In the genomic region with DNA sequence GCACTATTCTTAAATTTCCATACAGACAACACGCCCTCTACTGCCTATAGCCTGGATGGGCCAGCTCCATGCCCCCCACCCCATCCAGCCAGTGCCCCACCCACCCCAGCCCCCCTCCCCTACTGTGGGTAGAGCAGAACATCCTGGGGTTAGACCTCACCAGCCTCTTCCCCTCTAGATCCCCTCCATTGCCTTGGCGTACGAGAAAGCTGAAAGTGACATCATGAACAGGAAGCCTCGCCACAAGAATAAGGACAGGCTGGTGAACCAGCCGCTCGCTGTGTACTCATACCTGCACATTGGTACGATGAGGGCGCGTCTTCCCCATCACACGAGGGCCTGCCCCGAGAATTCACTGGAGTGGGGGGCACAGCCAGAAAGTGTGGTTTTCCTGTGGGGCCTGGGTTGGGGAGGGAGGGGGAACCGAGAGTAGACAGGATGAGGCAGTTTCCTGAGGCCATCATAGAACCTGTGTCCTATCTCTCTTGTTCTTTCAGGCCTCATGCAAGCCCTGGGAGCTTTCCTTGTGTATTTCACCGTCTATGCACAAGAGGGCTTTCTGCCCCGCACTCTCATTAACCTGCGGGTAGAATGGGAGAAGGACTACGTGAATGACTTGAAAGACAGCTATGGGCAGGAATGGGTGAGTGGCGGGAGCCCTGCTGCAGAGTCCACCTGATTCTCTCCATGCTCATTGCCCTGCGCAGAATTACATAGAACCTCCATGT, we compare ENCODE assay signal across 9 cellular contexts. TPM values are rescaled to one million over a fixed set of nuclear protein-coding genes. Genes with fewer than 3 reads are reported as not detected.
A peak's percentile ranks its signal among the peaks of the same experiment; 100 is the strongest.
DNase-seq lines count a peak whose midpoint lies in the region; ATAC-seq and TF ChIP-seq lines count a peak whose summit lies in the region.
"Had no signal": no experiment of that assay in that cellular context is flagged by ENCODE, and none has a peak within 500 bp of the region (broad histone marks: within the 10 kb centered on the region; RNA-seq: fewer than 3 reads in every experiment).

No MANE protein-coding gene starts in this region.

- H3K4me1 Mint-ChIP-seq in T-cell: peaks cover 12 to 19% (median 17%) of the 10 kb centered on the region in 3 donors
- H3K4me1 Mint-ChIP-seq in stimulated activated naive CD8-positive, alpha-beta T cell treated with anti-CD3 and anti-CD28 coated beads, Interleukin-15, Interleukin-2, amounts not matched to agents 100 ng/mL and 50 ng/mL, for 24 hours (ENCODE audit: low read depth): peaks cover 19% of the 10 kb centered on the region

- no peaks in the 10 kb centered on the region for H3K27me3 ChIP-seq in left ventricle myocardium inferior (ENCODE audit: low read depth)

- H3K36me3 ChIP-seq in left ventricle myocardium inferior: no peaks in the 10 kb centered on the region

- intact Hi-C loops in left ventricle myocardium inferior (cut with micrococcal nuclease): no loop called here

- CTCF ChIA-PET in T-cell (lab: Charles Lee): interaction anchor here in 1 of 2 donors (0.5 to 1.7 kb wide), 9 partner anchors 12 to 104 kb away, joined by 3 to 9 read pairs (median 4); no protein-coding TSS in a partner anchor

- H3K4me3 Mint-ChIP-seq in T-cell: peak overlapping the region; percentile 22 to 63 (median 62)
- peak overlapping the region; percentile 53 for H3K4me3 Mint-ChIP-seq in stimulated activated naive CD8-positive, alpha-beta T cell treated with anti-CD3 and anti-CD28 coated beads, Interleukin-15, Interleukin-2, amounts not matched to agents 100 ng/mL and 50 ng/mL, for 24 hours

- H3K9me3 Mint-ChIP-seq in T-cell: no peaks in the 10 kb centered on the region
- H3K9me3 Mint-ChIP-seq in stimulated activated naive CD8-positive, alpha-beta T cell treated with anti-CD3 and anti-CD28 coated beads, Interleukin-15, Interleukin-2, amounts not matched to agents 100 ng/mL and 50 ng/mL, for 24 hours: no peaks in the 10 kb centered on the region

- POLR2A ChIA-PET in T-cell (lab: Charles Lee): interaction anchor here (0.5 to 0.7 kb wide), 2 partner anchors 9 to 17 kb away, joined by 3 to 6 read pairs; no protein-coding TSS in a partner anchor

- H3K4me1 ChIP-seq in left ventricle myocardium inferior: peaks cover 17% of the 10 kb centered on the region

- ATAC-seq in GM21723 (IDR thresholded peaks at IDR 0.05; ENCODE audit: unreplicated experiment) (peak; percentile 84), T-cell (replicated peaks in 1 of 4) (peak; percentile 90 to 98 (median 97)), HG02840 (IDR thresholded peaks at IDR 0.05; ENCODE audit: low FRiP score, unreplicated experiment) (no peak)

- H3K9me3 ChIP-seq in left ventricle myocardium inferior (replicated peaks): no peaks in the 10 kb centered on the region

- peaks cover 0 to 1% of the 10 kb centered on the region in 2 donors for H3K27me3 Mint-ChIP-seq in T-cell
- no peaks in the 10 kb centered on the region for H3K27me3 Mint-ChIP-seq in stimulated activated naive CD8-positive, alpha-beta T cell treated with anti-CD3 and anti-CD28 coated beads, Interleukin-15, Interleukin-2, amounts not matched to agents 100 ng/mL and 50 ng/mL, for 24 hours

- no peaks in the 10 kb centered on the region for H3K36me3 Mint-ChIP-seq in T-cell
- H3K36me3 Mint-ChIP-seq in stimulated activated naive CD8-positive, alpha-beta T cell treated with anti-CD3 and anti-CD28 coated beads, Interleukin-15, Interleukin-2, amounts not matched to agents 100 ng/mL and 50 ng/mL, for 24 hours (ENCODE audit: low read depth): no peaks in the 10 kb centered on the region

- DNase-seq in CD1c-positive myeloid dendritic cell (ENCODE audit: extremely low spot score) (peak; percentile 11), T-cell (peak; percentile 27 to 87 (median 70)), left ventricle myocardium inferior (no peak), cerebellar nuclear complex (lab: John Stamatoyannopoulos, UW) (no peak)
- DNase-seq in activated naive CD8-positive, alpha-beta T cell treated with anti-CD3 and anti-CD28 coated beads, Interleukin-2, amount 50 U/mL, for 16 hours (ENCODE audit: low read depth, low spot score): peak; percentile 11

- peak overlapping the region; percentile 55 to 85 for H3K27ac Mint-ChIP-seq in T-cell
- peak overlapping the region; percentile 87 for H3K27ac Mint-ChIP-seq in stimulated activated naive CD8-positive, alpha-beta T cell treated with anti-CD3 and anti-CD28 coated beads, Interleukin-15, Interleukin-2, amounts not matched to agents 100 ng/mL and 50 ng/mL, for 24 hours

- TF ChIP-seq CTCF in left ventricle myocardium inferior (IDR thresholded peaks at IDR 0.05; ENCODE audit: borderline replicate concordance): no peak

- no peak overlapping the region for H3K27ac ChIP-seq in left ventricle myocardium inferior (replicated peaks)

- no peak overlapping the region for H3K4me3 ChIP-seq in left ventricle myocardium inferior

RNA-seq across cellular contexts. Expression of gene ATP12A, which starts 29.1 kb away (rescaled TPM):
- total RNA-seq in T-cell (not detected), left ventricle myocardium inferior (not detected)

RNA-seq across cellular contexts. Expression of gene RNF17, which starts 54.6 kb away (rescaled TPM):
- under 1 TPM in 1 of 5 donors, not detected in 4; 0.84 TPM for total RNA-seq in T-cell
- not detected for total RNA-seq in left ventricle myocardium inferior
- total RNA-seq: SK-MEL-5 had no signal

Comparison
In these comparisons a context has a peak if more than half of its experiments do, and no peak if none do; other contexts are left out.
1. DNase-seq: peak in CD1c-positive myeloid dendritic cell (single experiment), T-cell (34 of 34) and activated naive CD8-positive, alpha-beta T cell treated with anti-CD3 and anti-CD28 coated beads, Interleukin-2, amount 50 U/mL, for 16 hours (single experiment); none in left ventricle myocardium inferior (single experiment) and cerebellar nuclear complex (0 of 2).